In the genomic region with DNA sequence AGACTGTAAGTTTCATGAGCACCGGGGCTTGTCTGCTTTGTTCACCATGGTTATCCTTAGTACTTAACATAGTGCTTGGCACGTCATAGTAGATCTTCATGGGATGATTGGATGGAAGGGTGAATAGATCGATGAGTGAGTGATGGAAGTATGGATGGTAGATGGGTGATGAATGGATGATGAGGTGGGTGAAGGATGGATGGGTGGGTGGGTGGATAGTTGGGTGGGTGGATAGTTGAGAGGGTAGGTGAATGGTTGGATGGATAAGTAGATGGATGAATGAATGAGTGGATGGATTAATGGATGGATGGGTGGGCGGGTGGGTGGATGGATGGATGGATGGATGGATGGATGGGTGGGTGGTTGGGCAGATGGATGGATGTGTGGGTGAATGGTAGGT, we compare ENCODE assay signal across 18 cellular contexts.
DNase-seq lines count a peak whose midpoint lies in the region; ATAC-seq, FAIRE-seq and TF ChIP-seq lines count a peak whose summit lies in the region.
"Had no signal": no experiment of that assay in that cellular context is flagged by ENCODE, and none has a peak within 500 bp of the region (broad histone marks: within the 10 kb centered on the region; RNA-seq: fewer than 3 reads in every experiment).

No MANE protein-coding gene starts in this region.

- no peaks in the 10 kb centered on the region for H3K36me3 ChIP-seq in adrenal gland (replicated peaks in 1 of 2)
- H3K36me3 ChIP-seq in rectal smooth muscle tissue (ENCODE audit: control insufficient read depth, insufficient read depth, low read length): no peaks in the 10 kb centered on the region
- H3K36me3 ChIP-seq in small intestine (ENCODE audit: control insufficient read depth in 2 of 2, insufficient read depth in 2 of 2, low read length in 2 of 2): no peaks in the 10 kb centered on the region
- H3K36me3 ChIP-seq: upper lobe of right lung had no signal

- H3K4me1 Mint-ChIP-seq in glutamatergic neuron (ENCODE audit: low read depth, unreplicated experiment): peaks cover 39% of the 10 kb centered on the region
- peaks cover 13% of the 10 kb centered on the region for H3K4me1 Mint-ChIP-seq in activated CD8-positive, alpha-beta T cell treated with anti-CD3 and anti-CD28 coated beads for 36 hours (ENCODE audit: low read depth)

- FAIRE-seq in HTR-8/SVneo (lab: Jason Lieb, UNC): peak; percentile 59
- FAIRE-seq in small intestine (lab: Jason Lieb, UNC): no peak

- H3K27ac ChIP-seq in adrenal gland: peak overlapping the region in 3 of 5 donors; percentile 58 to 87 (median 85)
- H3K27ac ChIP-seq in rectal smooth muscle tissue (ENCODE audit: low read depth, low read length): peak overlapping the region; percentile 75
- H3K27ac ChIP-seq in small intestine (ENCODE audit: low read depth in 1 of 2, low read length in 1 of 2): no peak overlapping the region
- H3K27ac ChIP-seq: lower lobe of right lung, upper lobe of right lung had no signal

- H3K4me3 ChIP-seq in adrenal gland (no peak overlapping the region), rectal smooth muscle tissue (ENCODE audit: low read length) (no peak overlapping the region), small intestine (ENCODE audit: low read depth in 1 of 2, low read length in 2 of 2) (no peak overlapping the region)
- H3K4me3 ChIP-seq: GM23338, lower lobe of right lung, upper lobe of right lung had no signal

- CTCF ChIA-PET in activated CD8-positive, alpha-beta T cell treated with anti-CD3 and anti-CD28 coated beads for 36 hours (lab: Charles Lee): interaction anchor here (1.6 kb wide), 1 partner anchor 23 kb away, joined by 4 read pairs; no protein-coding TSS in a partner anchor

- POLR2A ChIA-PET in activated CD8-positive, alpha-beta T cell treated with anti-CD3 and anti-CD28 coated beads for 36 hours (lab: Charles Lee): no interaction called here

- no peak for TF ChIP-seq POLR2A in adrenal gland (IDR thresholded peaks at IDR 0.05)

- DNase-seq in HTR-8/SVneo (ENCODE audit: insufficient read length, low spot score) (no peak), adrenal gland (no peak), glutamatergic neuron (no peak), middle frontal gyrus (ENCODE audit: extremely low spot score, low spot score) (no peak), small intestine (no peak)
- DNase-seq in activated CD8-positive, alpha-beta T cell treated with anti-CD3 and anti-CD28 coated beads for 36 hours: no peak
- DNase-seq: activated CD4-positive, alpha-beta T cell treated with anti-CD3 and anti-CD28 coated beads for 1 hour; activated CD8-positive, alpha-beta memory T cell treated with anti-CD3 and anti-CD28 coated beads, Interleukin-2, amount 10 ng/mL, durations not matched to agents 7 days and 5 days; CD4-positive, alpha-beta memory T cell; immature natural killer cell; stimulated activated naive CD4-positive, alpha-beta T cell treated with Interleukin-2 at 50 U/mL for 16 hours; upper lobe of right lung had no signal

- no peak overlapping the region for H3K4me3 Mint-ChIP-seq in glutamatergic neuron (ENCODE audit: unreplicated experiment)
- H3K4me3 Mint-ChIP-seq in activated CD8-positive, alpha-beta T cell treated with anti-CD3 and anti-CD28 coated beads for 36 hours: no peak overlapping the region
- H3K4me3 Mint-ChIP-seq: activated CD8-positive, alpha-beta memory T cell treated with anti-CD3 and anti-CD28 coated beads, Interleukin-2, amount 10 ng/mL, durations not matched to agents 7 days and 5 days; CD4-positive, alpha-beta memory T cell; central memory CD8-positive, alpha-beta T cell; GM23338; immature natural killer cell; neural crest cell had no signal

- H3K27me3 Mint-ChIP-seq in glutamatergic neuron (ENCODE audit: unreplicated experiment): peaks cover 24% of the 10 kb centered on the region
- H3K27me3 Mint-ChIP-seq in activated CD8-positive, alpha-beta T cell treated with anti-CD3 and anti-CD28 coated beads for 36 hours: no peaks in the 10 kb centered on the region
- H3K27me3 Mint-ChIP-seq: activated CD8-positive, alpha-beta memory T cell treated with anti-CD3 and anti-CD28 coated beads, Interleukin-2, amount 10 ng/mL, durations not matched to agents 7 days and 5 days; CD4-positive, alpha-beta memory T cell; central memory CD8-positive, alpha-beta T cell had no signal

- H3K9me3 Mint-ChIP-seq in glutamatergic neuron (ENCODE audit: unreplicated experiment): peaks cover 9% of the 10 kb centered on the region
- no peaks in the 10 kb centered on the region for H3K9me3 Mint-ChIP-seq in activated CD8-positive, alpha-beta T cell treated with anti-CD3 and anti-CD28 coated beads for 36 hours
- H3K9me3 Mint-ChIP-seq: activated T-helper 2 cell treated with anti-CD3 and anti-CD28 coated beads, Interferon-gamma antibody, Interleukin-2, Interleukin-4, amounts not matched to agents 10 μg/mL and 5 μg/mL and 100 μg/mL, durations not matched to agents 14 hours and 24 hours and 36 hours; CD4-positive, alpha-beta memory T cell; central memory CD8-positive, alpha-beta T cell; GM23338; immature natural killer cell had no signal

- no peaks in the 10 kb centered on the region for H3K27me3 ChIP-seq in adrenal gland
- H3K27me3 ChIP-seq in rectal smooth muscle tissue (ENCODE audit: control insufficient read depth, insufficient read depth, low read length): no peaks in the 10 kb centered on the region
- H3K27me3 ChIP-seq in small intestine (ENCODE audit: control insufficient read depth in 2 of 2, insufficient read depth in 2 of 2, low read length in 2 of 2): no peaks in the 10 kb centered on the region
- H3K27me3 ChIP-seq: upper lobe of right lung had no signal

- H3K4me1 ChIP-seq in adrenal gland (replicated peaks in 1 of 2): peaks cover 0 to 28% of the 10 kb centered on the region in 2 donors
- peaks cover 9% of the 10 kb centered on the region for H3K4me1 ChIP-seq in rectal smooth muscle tissue (ENCODE audit: control insufficient read depth, insufficient read depth, low read length)
- no peaks in the 10 kb centered on the region for H3K4me1 ChIP-seq in small intestine (ENCODE audit: control insufficient read depth in 2 of 2, insufficient read depth in 1 of 2, low read depth in 1 of 2, low read length in 1 of 2)

- H3K9me3 ChIP-seq in adrenal gland (replicated peaks in 1 of 3): no peaks in the 10 kb centered on the region
- H3K9me3 ChIP-seq in small intestine (ENCODE audit: control insufficient read depth, low read depth): no peaks in the 10 kb centered on the region
- H3K9me3 ChIP-seq: lower lobe of right lung, upper lobe of right lung had no signal

- WGBS in adrenal gland, 4 donors: 88 to 94% (median 89%) methylated on average over 4 of the region's 4 CpGs
- 93 to 99% (median 96%) methylated on average over 4 of the region's 4 CpGs for WGBS in small intestine, 3 donors

- ATAC-seq in activated CD8-positive, alpha-beta T cell treated with anti-CD3 and anti-CD28 coated beads for 36 hours: no peak
- ATAC-seq: activated CD8-positive, alpha-beta memory T cell treated with anti-CD3 and anti-CD28 coated beads, Interleukin-2, amount 10 ng/mL, durations not matched to agents 7 days and 5 days; GM23338 had no signal

- H3K9ac ChIP-seq in rectal smooth muscle tissue (ENCODE audit: low read length): no peak overlapping the region

- H3K36me3 Mint-ChIP-seq in glutamatergic neuron (ENCODE audit: unreplicated experiment): no peaks in the 10 kb centered on the region
- peaks cover 2% of the 10 kb centered on the region for H3K36me3 Mint-ChIP-seq in activated CD8-positive, alpha-beta T cell treated with anti-CD3 and anti-CD28 coated beads for 36 hours (ENCODE audit: low read depth)
- H3K36me3 Mint-ChIP-seq: activated CD8-positive, alpha-beta memory T cell treated with anti-CD3 and anti-CD28 coated beads, Interleukin-2, amount 10 ng/mL, durations not matched to agents 7 days and 5 days; CD4-positive, alpha-beta memory T cell; immature natural killer cell had no signal

- TF ChIP-seq CTCF in adrenal gland (IDR thresholded peaks at IDR 0.05): no peak
- TF ChIP-seq CTCF in glutamatergic neuron (IDR thresholded peaks at IDR 0.05; ENCODE audit: partially characterized antibody, unreplicated experiment): no peak
- TF ChIP-seq CTCF in activated CD8-positive, alpha-beta T cell treated with anti-CD3 and anti-CD28 coated beads for 36 hours (IDR thresholded peaks at IDR 0.05): no peak

- H3K27ac Mint-ChIP-seq in glutamatergic neuron (ENCODE audit: unreplicated experiment): peak overlapping the region; percentile 10
- H3K27ac Mint-ChIP-seq in activated CD8-positive, alpha-beta T cell treated with anti-CD3 and anti-CD28 coated beads for 36 hours: no peak overlapping the region
- H3K27ac Mint-ChIP-seq: activated CD8-positive, alpha-beta memory T cell treated with anti-CD3 and anti-CD28 coated beads, Interleukin-2, amount 10 ng/mL, durations not matched to agents 7 days and 5 days; activated T-helper 2 cell treated with anti-CD3 and anti-CD28 coated beads, Interferon-gamma antibody, Interleukin-2, Interleukin-4, amounts not matched to agents 10 μg/mL and 5 μg/mL and 100 μg/mL, durations not matched to agents 14 hours and 24 hours and 36 hours; GM23338 had no signal

- intact Hi-C loops in adrenal gland (cut with DNase I): no loop called here
- intact Hi-C loops in activated CD8-positive, alpha-beta T cell treated with anti-CD3 and anti-CD28 coated beads for 36 hours (cut with micrococcal nuclease): no loop called here

Comparison
In these comparisons a context has a peak if more than half of its experiments do, and no peak if none do; other contexts are left out.
1. H3K27ac ChIP-seq: peak in adrenal gland (3 of 5) and rectal smooth muscle tissue (single experiment); none in small intestine (0 of 2).